1 cellular context compared by ENCODE assay signal in the genomic region with DNA sequence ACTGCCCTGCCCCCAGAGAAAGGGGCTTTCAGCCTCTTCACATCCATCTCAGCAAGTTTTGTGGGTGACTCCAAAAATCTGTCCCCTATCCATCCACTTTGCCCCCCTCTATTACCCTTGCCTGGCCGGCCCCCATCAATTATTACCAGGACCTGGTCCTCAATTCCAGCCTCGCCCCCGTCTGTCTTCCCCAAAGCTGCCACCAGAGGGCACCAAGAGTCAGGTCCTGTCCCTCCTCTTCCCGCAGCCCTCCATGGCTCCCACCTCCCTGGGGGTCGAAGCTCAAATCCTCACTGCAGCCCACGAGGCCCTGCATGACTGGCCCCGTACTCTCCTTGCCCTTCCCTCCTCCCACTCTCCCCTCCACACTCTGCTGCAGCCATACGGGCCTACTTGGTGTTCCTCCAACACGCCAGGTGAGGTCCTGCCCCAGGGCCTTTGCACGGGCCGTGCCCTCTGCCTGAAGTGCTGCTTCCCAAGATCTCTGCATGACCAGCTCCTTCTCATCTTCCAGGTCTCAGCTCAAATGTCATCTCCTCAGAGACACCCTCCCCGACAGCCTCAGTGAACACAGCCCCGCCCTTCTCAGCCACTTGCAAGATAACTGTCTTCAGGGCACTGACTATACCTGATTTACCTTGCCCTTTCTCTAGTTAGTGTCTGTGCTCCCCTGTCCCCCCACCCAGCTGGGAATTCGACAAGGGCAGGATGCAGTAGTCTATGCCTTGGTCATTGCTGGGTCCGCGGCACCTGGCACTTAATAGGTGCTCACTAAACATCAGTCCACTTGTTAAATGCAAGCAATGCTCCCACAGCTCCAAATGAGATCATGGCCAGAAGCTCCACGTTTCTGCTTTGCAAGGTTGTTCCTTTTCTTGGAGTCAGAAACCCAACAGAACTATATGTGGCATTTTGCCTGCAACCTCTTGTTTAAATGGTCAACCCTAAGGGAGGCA.
TF ChIP-seq lines count a peak whose summit lies in the region.

No MANE protein-coding gene starts in this region.

TF ChIP-seq in HepG2, 621 proteins besides CTCF, POLR2A, EP300 and RAD21 (continued from another document and continues in another):
- TF ChIP-seq, protein P1, sequence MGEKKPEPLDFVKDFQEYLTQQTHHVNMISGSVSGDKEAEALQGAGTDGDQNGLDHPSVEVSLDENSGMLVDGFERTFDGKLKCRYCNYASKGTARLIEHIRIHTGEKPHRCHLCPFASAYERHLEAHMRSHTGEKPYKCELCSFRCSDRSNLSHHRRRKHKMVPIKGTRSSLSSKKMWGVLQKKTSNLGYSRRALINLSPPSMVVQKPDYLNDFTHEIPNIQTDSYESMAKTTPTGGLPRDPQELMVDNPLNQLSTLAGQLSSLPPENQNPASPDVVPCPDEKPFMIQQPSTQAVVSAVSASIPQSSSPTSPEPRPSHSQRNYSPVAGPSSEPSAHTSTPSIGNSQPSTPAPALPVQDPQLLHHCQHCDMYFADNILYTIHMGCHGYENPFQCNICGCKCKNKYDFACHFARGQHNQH (CRISPR knock-in tag; IDR thresholded peaks at IDR 0.05) = no peak
- no peak for TF ChIP-seq FOXM1 (CRISPR knock-in tag; IDR thresholded peaks at IDR 0.05)
- TF ChIP-seq, protein P2, sequence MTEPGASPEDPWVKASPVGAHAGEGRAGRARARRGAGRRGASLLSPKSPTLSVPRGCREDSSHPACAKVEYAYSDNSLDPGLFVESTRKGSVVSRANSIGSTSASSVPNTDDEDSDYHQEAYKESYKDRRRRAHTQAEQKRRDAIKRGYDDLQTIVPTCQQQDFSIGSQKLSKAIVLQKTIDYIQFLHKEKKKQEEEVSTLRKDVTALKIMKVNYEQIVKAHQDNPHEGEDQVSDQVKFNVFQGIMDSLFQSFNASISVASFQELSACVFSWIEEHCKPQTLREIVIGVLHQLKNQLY (CRISPR knock-in tag; IDR thresholded peaks at IDR 0.05) = no peak
- no peak for TF ChIP-seq MLLT10 (CRISPR knock-in tag; IDR thresholded peaks at IDR 0.05)
- TF ChIP-seq, protein P3, sequence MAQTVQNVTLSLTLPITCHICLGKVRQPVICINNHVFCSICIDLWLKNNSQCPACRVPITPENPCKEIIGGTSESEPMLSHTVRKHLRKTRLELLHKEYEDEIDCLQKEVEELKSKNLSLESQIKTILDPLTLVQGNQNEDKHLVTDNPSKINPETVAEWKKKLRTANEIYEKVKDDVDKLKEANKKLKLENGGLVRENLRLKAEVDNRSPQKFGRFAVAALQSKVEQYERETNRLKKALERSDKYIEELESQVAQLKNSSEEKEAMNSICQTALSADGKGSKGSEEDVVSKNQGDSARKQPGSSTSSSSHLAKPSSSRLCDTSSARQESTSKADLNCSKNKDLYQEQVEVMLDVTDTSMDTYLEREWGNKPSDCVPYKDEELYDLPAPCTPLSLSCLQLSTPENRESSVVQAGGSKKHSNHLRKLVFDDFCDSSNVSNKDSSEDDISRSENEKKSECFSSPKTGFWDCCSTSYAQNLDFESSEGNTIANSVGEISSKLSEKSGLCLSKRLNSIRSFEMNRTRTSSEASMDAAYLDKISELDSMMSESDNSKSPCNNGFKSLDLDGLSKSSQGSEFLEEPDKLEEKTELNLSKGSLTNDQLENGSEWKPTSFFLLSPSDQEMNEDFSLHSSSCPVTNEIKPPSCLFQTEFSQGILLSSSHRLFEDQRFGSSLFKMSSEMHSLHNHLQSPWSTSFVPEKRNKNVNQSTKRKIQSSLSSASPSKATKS (CRISPR knock-in tag; IDR thresholded peaks at IDR 0.05) = no peak
- TF ChIP-seq, protein P4, sequence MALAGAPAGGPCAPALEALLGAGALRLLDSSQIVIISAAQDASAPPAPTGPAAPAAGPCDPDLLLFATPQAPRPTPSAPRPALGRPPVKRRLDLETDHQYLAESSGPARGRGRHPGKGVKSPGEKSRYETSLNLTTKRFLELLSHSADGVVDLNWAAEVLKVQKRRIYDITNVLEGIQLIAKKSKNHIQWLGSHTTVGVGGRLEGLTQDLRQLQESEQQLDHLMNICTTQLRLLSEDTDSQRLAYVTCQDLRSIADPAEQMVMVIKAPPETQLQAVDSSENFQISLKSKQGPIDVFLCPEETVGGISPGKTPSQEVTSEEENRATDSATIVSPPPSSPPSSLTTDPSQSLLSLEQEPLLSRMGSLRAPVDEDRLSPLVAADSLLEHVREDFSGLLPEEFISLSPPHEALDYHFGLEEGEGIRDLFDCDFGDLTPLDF (CRISPR knock-in tag; IDR thresholded peaks at IDR 0.05) = no peak
- TF ChIP-seq MIER2 (CRISPR knock-in tag; IDR thresholded peaks at IDR 0.05) = no peak
- TF ChIP-seq, protein P5, sequence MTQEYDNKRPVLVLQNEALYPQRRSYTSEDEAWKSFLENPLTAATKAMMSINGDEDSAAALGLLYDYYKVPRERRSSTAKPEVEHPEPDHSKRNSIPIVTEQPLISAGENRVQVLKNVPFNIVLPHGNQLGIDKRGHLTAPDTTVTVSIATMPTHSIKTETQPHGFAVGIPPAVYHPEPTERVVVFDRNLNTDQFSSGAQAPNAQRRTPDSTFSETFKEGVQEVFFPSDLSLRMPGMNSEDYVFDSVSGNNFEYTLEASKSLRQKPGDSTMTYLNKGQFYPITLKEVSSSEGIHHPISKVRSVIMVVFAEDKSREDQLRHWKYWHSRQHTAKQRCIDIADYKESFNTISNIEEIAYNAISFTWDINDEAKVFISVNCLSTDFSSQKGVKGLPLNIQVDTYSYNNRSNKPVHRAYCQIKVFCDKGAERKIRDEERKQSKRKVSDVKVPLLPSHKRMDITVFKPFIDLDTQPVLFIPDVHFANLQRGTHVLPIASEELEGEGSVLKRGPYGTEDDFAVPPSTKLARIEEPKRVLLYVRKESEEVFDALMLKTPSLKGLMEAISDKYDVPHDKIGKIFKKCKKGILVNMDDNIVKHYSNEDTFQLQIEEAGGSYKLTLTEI (CRISPR knock-in tag; conservative IDR thresholded peaks at IDR 0.05) = no peak
- TF ChIP-seq, protein P6, sequence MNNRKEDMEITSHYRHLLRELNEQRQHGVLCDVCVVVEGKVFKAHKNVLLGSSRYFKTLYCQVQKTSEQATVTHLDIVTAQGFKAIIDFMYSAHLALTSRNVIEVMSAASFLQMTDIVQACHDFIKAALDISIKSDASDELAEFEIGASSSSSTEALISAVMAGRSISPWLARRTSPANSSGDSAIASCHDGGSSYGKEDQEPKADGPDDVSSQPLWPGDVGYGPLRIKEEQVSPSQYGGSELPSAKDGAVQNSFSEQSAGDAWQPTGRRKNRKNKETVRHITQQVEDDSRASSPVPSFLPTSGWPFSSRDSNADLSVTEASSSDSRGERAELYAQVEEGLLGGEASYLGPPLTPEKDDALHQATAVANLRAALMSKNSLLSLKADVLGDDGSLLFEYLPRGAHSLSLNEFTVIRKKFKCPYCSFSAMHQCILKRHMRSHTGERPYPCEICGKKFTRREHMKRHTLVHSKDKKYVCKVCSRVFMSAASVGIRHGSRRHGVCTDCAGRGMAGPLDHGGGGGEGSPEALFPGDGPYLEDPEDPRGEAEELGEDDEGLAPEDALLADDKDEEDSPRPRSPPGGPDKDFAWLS (CRISPR knock-in tag; IDR thresholded peaks at IDR 0.05; ENCODE audit: borderline replicate concordance) = no peak
- no peak for TF ChIP-seq HOXD1 (CRISPR knock-in tag; IDR thresholded peaks at IDR 0.05)
- 0 out of 2 replicates have a peak, but pooled peaks have one; percentile 44 for TF ChIP-seq TOPORS (CRISPR knock-in tag; IDR thresholded peaks at IDR 0.05)
- TF ChIP-seq MAZ (IDR thresholded peaks at IDR 0.05; ENCODE audit: borderline replicate concordance, low read depth, low read length) = no peak
- TF ChIP-seq MAZ (CRISPR knock-in tag; IDR thresholded peaks at IDR 0.05; ENCODE audit: low read depth) = 0 out of 2 replicates have a peak, but pooled peaks have one; percentile 19
- TF ChIP-seq ATF1 (CRISPR knock-in tag; IDR thresholded peaks at IDR 0.05) = no peak
- no peak for TF ChIP-seq REL (CRISPR knock-in tag; conservative IDR thresholded peaks at IDR 0.05)
- TF ChIP-seq, protein P7, sequence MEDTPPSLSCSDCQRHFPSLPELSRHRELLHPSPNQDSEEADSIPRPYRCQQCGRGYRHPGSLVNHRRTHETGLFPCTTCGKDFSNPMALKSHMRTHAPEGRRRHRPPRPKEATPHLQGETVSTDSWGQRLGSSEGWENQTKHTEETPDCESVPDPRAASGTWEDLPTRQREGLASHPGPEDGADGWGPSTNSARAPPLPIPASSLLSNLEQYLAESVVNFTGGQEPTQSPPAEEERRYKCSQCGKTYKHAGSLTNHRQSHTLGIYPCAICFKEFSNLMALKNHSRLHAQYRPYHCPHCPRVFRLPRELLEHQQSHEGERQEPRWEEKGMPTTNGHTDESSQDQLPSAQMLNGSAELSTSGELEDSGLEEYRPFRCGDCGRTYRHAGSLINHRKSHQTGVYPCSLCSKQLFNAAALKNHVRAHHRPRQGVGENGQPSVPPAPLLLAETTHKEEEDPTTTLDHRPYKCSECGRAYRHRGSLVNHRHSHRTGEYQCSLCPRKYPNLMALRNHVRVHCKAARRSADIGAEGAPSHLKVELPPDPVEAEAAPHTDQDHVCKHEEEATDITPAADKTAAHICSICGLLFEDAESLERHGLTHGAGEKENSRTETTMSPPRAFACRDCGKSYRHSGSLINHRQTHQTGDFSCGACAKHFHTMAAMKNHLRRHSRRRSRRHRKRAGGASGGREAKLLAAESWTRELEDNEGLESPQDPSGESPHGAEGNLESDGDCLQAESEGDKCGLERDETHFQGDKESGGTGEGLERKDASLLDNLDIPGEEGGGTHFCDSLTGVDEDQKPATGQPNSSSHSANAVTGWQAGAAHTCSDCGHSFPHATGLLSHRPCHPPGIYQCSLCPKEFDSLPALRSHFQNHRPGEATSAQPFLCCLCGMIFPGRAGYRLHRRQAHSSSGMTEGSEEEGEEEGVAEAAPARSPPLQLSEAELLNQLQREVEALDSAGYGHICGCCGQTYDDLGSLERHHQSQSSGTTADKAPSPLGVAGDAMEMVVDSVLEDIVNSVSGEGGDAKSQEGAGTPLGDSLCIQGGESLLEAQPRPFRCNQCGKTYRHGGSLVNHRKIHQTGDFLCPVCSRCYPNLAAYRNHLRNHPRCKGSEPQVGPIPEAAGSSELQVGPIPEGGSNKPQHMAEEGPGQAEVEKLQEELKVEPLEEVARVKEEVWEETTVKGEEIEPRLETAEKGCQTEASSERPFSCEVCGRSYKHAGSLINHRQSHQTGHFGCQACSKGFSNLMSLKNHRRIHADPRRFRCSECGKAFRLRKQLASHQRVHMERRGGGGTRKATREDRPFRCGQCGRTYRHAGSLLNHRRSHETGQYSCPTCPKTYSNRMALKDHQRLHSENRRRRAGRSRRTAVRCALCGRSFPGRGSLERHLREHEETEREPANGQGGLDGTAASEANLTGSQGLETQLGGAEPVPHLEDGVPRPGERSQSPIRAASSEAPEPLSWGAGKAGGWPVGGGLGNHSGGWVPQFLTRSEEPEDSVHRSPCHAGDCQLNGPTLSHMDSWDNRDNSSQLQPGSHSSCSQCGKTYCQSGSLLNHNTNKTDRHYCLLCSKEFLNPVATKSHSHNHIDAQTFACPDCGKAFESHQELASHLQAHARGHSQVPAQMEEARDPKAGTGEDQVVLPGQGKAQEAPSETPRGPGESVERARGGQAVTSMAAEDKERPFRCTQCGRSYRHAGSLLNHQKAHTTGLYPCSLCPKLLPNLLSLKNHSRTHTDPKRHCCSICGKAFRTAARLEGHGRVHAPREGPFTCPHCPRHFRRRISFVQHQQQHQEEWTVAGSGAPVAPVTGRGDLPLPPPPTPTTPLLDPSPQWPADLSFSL (CRISPR knock-in tag; IDR thresholded peaks at IDR 0.05) = no peak
- TF ChIP-seq, protein P8, sequence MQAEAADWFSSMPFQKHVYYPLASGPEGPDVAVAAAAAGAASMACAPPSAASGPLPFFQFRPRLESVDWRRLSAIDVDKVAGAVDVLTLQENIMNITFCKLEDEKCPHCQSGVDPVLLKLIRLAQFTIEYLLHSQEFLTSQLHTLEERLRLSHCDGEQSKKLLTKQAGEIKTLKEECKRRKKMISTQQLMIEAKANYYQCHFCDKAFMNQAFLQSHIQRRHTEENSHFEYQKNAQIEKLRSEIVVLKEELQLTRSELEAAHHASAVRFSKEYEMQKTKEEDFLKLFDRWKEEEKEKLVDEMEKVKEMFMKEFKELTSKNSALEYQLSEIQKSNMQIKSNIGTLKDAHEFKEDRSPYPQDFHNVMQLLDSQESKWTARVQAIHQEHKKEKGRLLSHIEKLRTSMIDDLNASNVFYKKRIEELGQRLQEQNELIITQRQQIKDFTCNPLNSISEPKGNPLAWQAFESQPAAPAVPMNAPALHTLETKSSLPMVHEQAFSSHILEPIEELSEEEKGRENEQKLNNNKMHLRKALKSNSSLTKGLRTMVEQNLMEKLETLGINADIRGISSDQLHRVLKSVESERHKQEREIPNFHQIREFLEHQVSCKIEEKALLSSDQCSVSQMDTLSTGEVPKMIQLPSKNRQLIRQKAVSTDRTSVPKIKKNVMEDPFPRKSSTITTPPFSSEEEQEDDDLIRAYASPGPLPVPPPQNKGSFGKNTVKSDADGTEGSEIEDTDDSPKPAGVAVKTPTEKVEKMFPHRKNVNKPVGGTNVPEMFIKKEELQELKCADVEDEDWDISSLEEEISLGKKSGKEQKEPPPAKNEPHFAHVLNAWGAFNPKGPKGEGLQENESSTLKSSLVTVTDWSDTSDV (CRISPR knock-in tag; IDR thresholded peaks at IDR 0.05) = no peak
- TF ChIP-seq, protein P9, sequence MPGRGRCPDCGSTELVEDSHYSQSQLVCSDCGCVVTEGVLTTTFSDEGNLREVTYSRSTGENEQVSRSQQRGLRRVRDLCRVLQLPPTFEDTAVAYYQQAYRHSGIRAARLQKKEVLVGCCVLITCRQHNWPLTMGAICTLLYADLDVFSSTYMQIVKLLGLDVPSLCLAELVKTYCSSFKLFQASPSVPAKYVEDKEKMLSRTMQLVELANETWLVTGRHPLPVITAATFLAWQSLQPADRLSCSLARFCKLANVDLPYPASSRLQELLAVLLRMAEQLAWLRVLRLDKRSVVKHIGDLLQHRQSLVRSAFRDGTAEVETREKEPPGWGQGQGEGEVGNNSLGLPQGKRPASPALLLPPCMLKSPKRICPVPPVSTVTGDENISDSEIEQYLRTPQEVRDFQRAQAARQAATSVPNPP (CRISPR knock-in tag; IDR thresholded peaks at IDR 0.05) = no peak; the same call in 1 of the 2 replicates
- peak; percentile 63 for TF ChIP-seq ZNF263 (CRISPR knock-in tag; IDR thresholded peaks at IDR 0.05)
- no peak for TF ChIP-seq SIX4 (CRISPR knock-in tag; IDR thresholded peaks at IDR 0.05)
- TF ChIP-seq, protein P10, sequence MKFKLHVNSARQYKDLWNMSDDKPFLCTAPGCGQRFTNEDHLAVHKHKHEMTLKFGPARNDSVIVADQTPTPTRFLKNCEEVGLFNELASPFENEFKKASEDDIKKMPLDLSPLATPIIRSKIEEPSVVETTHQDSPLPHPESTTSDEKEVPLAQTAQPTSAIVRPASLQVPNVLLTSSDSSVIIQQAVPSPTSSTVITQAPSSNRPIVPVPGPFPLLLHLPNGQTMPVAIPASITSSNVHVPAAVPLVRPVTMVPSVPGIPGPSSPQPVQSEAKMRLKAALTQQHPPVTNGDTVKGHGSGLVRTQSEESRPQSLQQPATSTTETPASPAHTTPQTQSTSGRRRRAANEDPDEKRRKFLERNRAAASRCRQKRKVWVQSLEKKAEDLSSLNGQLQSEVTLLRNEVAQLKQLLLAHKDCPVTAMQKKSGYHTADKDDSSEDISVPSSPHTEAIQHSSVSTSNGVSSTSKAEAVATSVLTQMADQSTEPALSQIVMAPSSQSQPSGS (CRISPR knock-in tag; IDR thresholded peaks at IDR 0.05) = no peak
- TF ChIP-seq ZNF562 (CRISPR knock-in tag; IDR thresholded peaks at IDR 0.05; ENCODE audit: borderline replicate concordance) = no peak
- TF ChIP-seq ZNF205 (CRISPR knock-in tag; IDR thresholded peaks at IDR 0.05) = 0 out of 2 replicates have a peak, but pooled peaks have one; percentile 28
- TF ChIP-seq ZNF224 (CRISPR knock-in tag; IDR thresholded peaks at IDR 0.05) = no peak
- TF ChIP-seq HMGA1 (CRISPR knock-in tag; conservative IDR thresholded peaks at IDR 0.05) = no peak
- TF ChIP-seq ZNF3 (CRISPR knock-in tag; IDR thresholded peaks at IDR 0.05) = no peak
- TF ChIP-seq ZNF432 (CRISPR knock-in tag; IDR thresholded peaks at IDR 0.05; ENCODE audit: borderline replicate concordance) = no peak
- TF ChIP-seq ARNT (IDR thresholded peaks at IDR 0.05) = no peak
- TF ChIP-seq SIX1 (CRISPR knock-in tag; IDR thresholded peaks at IDR 0.05; ENCODE audit: borderline replicate concordance) = no peak
- TF ChIP-seq KMT2B (CRISPR knock-in tag; IDR thresholded peaks at IDR 0.05) = no peak
